In genomic region chr18:55778731-55779460, GRCh38 we compare ENCODE assay signal across 9 cellular contexts.
DNase-seq lines count a peak whose midpoint lies in the region; ATAC-seq and TF ChIP-seq lines count a peak whose summit lies in the region.
"Had no signal": no experiment of that assay in that cellular context is flagged by ENCODE, and none has a peak within 500 bp of the region (broad histone marks: within the 10 kb centered on the region; RNA-seq: fewer than 3 reads in every experiment).

No MANE protein-coding gene starts in this region.

- peak overlapping the region; percentile 65 for H3K4me3 ChIP-seq in choroid plexus epithelial cell (ENCODE audit: low read depth, low read length)
- no peak overlapping the region for H3K4me3 ChIP-seq in mesendoderm (ENCODE audit: low read length)
- peak overlapping the region; percentile 61 to 71 for H3K4me3 ChIP-seq in vagina

- H3K36me3 ChIP-seq in mesendoderm (ENCODE audit: control insufficient read depth, insufficient read depth, low read length) (no peaks in the 10 kb centered on the region), vagina (no peaks in the 10 kb centered on the region)

- no peak overlapping the region for H3K4ac ChIP-seq in mesendoderm (ENCODE audit: low read depth, low read length)

- no peaks in the 10 kb centered on the region for H3K79me2 ChIP-seq in mesendoderm (ENCODE audit: control insufficient read depth, insufficient read depth, low read length)

- ATAC-seq in HG03520 (IDR thresholded peaks at IDR 0.05; ENCODE audit: unreplicated experiment) (no peak), HG03460 (IDR thresholded peaks at IDR 0.05; ENCODE audit: unreplicated experiment) (no peak)

- no peak overlapping the region for H2AK5ac ChIP-seq in mesendoderm (ENCODE audit: low read length)

- peak overlapping the region; percentile 66 for H3K9ac ChIP-seq in mesendoderm (ENCODE audit: low read length)

- H3K18ac ChIP-seq in mesendoderm (ENCODE audit: low read length): peak overlapping the region; percentile 79

- H3K27ac ChIP-seq in mesendoderm (ENCODE audit: low read depth, low read length) (peak overlapping the region; percentile 76), vagina (peak overlapping the region; percentile 90)
- H3K27ac ChIP-seq: C4-2B had no signal

- peak overlapping the region; percentile 59 for H3K4me2 ChIP-seq in mesendoderm (ENCODE audit: low read length)

- no peak for TF ChIP-seq POLR2A in vagina (IDR thresholded peaks at IDR 0.05)

- TF ChIP-seq CTCF in choroid plexus epithelial cell (conservative IDR thresholded peaks at IDR 0.05; ENCODE audit: low read depth, low read length) (no peak), vagina (IDR thresholded peaks at IDR 0.05) (no peak)

- peaks cover 4% of the 10 kb centered on the region for H3K4me1 ChIP-seq in mesendoderm (ENCODE audit: control insufficient read depth, low read depth, low read length)
- H3K4me1 ChIP-seq in vagina: peaks cover 5% of the 10 kb centered on the region

- DNase-seq in NCI-H2171 treated with DMSO at 0.1 percent for 48 hours (lab: John Stamatoyannopoulos, UW) (peak; percentile 14), NCI-H2171 (lab: John Stamatoyannopoulos, UW) (no peak), NCI-H748 treated with DMSO at 0.1 percent for 48 hours (lab: John Stamatoyannopoulos, UW) (peak; percentile 57), choroid plexus epithelial cell (ENCODE audit: low read depth) (no peak), mesendoderm (peak; percentile 71), vagina (ENCODE audit: extremely low spot score in 2 of 2) (no peak)

- no peak overlapping the region for H4K8ac ChIP-seq in mesendoderm (ENCODE audit: low read depth, low read length)

- H3K9me3 ChIP-seq in vagina: no peaks in the 10 kb centered on the region

- no peaks in the 10 kb centered on the region for H3K27me3 ChIP-seq in mesendoderm (ENCODE audit: insufficient read depth, low read length, poor library complexity)
- no peaks in the 10 kb centered on the region for H3K27me3 ChIP-seq in vagina

- no peak overlapping the region for H4K5ac ChIP-seq in mesendoderm (ENCODE audit: low read length)

- H2BK5ac ChIP-seq in mesendoderm (ENCODE audit: low read length): peak overlapping the region; percentile 32

- H3K56ac ChIP-seq in mesendoderm (ENCODE audit: low read length): peak overlapping the region; percentile 92

- H3K23ac ChIP-seq in mesendoderm (ENCODE audit: low read length): no peak overlapping the region

- H2BK15ac ChIP-seq in mesendoderm (replicated peaks; ENCODE audit: low read depth): peak overlapping the region; percentile 36

- intact Hi-C loops in vagina (cut with DNase I): no loop called here

- H2BK120ac ChIP-seq in mesendoderm (ENCODE audit: low read depth, low read length): peak overlapping the region; percentile 78

- 100% methylated on average over 1 of the region's 10 CpGs for WGBS in mesendoderm (ENCODE audit: extremely low coverage, insufficient coverage, low lambda C conversion rate)

- no peaks in the 10 kb centered on the region for H3K79me1 ChIP-seq in mesendoderm (ENCODE audit: low read length)

Comparison
In these comparisons a context has a peak if more than half of its experiments do, and no peak if none do; other contexts are left out.
1. DNase-seq: peak in NCI-H2171 treated with DMSO at 0.1 percent for 48 hours (single experiment), NCI-H748 treated with DMSO at 0.1 percent for 48 hours (single experiment) and mesendoderm (single experiment); none in NCI-H2171 (single experiment), choroid plexus epithelial cell (single experiment) and vagina (0 of 2).